ENCODE assay signal across 19 cellular contexts in genomic region chr16:84869464-84869863, GRCh38.
"Had no signal": no experiment of that assay in that cellular context is flagged by ENCODE, and none has a peak within 500 bp of the region (broad histone marks: within the 10 kb centered on the region; RNA-seq: fewer than 3 reads in every experiment).

No MANE protein-coding gene starts in this region.

- H3K36me3 Mint-ChIP-seq: naive thymus-derived CD4-positive, alpha-beta T cell had no signal

- H3K9me3 ChIP-seq: esophagus squamous epithelium, lower lobe of right lung, prostate gland, sigmoid colon had no signal

- DNase-seq: cerebellar nuclear complex; esophagus squamous epithelium; foreskin fibroblast; head of caudate nucleus; hippocampal formation; kidney glomerular epithelial cell; lower lobe of right lung; mesendoderm; naive thymus-derived CD4-positive, alpha-beta T cell; retina; sigmoid colon; stimulated activated CD4-positive, alpha-beta T cell treated with anti-CD3 and anti-CD28 coated beads, Interleukin-2, amount 100 ng/mL, for 48 hours; stimulated activated naive CD4-positive, alpha-beta T cell treated with Interleukin-2 at 50 U/mL for 16 hours had no signal

- H3K4me1 Mint-ChIP-seq: naive thymus-derived CD4-positive, alpha-beta T cell had no signal

- ATAC-seq: naive thymus-derived CD4-positive, alpha-beta T cell had no signal

- H3K4me3 Mint-ChIP-seq: dendritic cell treated with granulocyte-macrophage colony-stimulating factor and Interleukin-4, amounts not matched to agents 40 ng/mL and 50 ng/mL, for 4 days; naive thymus-derived CD4-positive, alpha-beta T cell; neural crest cell; type B pancreatic cell had no signal

- H3K27me3 ChIP-seq: esophagus squamous epithelium, sigmoid colon had no signal

- H3K4me1 ChIP-seq: esophagus squamous epithelium, parathyroid adenoma had no signal

- H3K27ac ChIP-seq: esophagus squamous epithelium, lower lobe of right lung, parathyroid adenoma had no signal

- H3K4me3 ChIP-seq: esophagus squamous epithelium, lower lobe of right lung, prostate gland, sigmoid colon, smooth muscle cell had no signal

- H3K9me3 Mint-ChIP-seq: dendritic cell treated with granulocyte-macrophage colony-stimulating factor and Interleukin-4, amounts not matched to agents 40 ng/mL and 50 ng/mL, for 4 days; naive thymus-derived CD4-positive, alpha-beta T cell; neural crest cell; type B pancreatic cell had no signal

- H3K27me3 Mint-ChIP-seq: dendritic cell treated with granulocyte-macrophage colony-stimulating factor and Interleukin-4, amounts not matched to agents 40 ng/mL and 50 ng/mL, for 4 days; type B pancreatic cell had no signal

- H3K27ac Mint-ChIP-seq: dendritic cell treated with granulocyte-macrophage colony-stimulating factor and Interleukin-4, amounts not matched to agents 40 ng/mL and 50 ng/mL, for 4 days; naive thymus-derived CD4-positive, alpha-beta T cell; type B pancreatic cell had no signal
